7 cellular contexts compared by ENCODE assay signal in the genomic region with DNA sequence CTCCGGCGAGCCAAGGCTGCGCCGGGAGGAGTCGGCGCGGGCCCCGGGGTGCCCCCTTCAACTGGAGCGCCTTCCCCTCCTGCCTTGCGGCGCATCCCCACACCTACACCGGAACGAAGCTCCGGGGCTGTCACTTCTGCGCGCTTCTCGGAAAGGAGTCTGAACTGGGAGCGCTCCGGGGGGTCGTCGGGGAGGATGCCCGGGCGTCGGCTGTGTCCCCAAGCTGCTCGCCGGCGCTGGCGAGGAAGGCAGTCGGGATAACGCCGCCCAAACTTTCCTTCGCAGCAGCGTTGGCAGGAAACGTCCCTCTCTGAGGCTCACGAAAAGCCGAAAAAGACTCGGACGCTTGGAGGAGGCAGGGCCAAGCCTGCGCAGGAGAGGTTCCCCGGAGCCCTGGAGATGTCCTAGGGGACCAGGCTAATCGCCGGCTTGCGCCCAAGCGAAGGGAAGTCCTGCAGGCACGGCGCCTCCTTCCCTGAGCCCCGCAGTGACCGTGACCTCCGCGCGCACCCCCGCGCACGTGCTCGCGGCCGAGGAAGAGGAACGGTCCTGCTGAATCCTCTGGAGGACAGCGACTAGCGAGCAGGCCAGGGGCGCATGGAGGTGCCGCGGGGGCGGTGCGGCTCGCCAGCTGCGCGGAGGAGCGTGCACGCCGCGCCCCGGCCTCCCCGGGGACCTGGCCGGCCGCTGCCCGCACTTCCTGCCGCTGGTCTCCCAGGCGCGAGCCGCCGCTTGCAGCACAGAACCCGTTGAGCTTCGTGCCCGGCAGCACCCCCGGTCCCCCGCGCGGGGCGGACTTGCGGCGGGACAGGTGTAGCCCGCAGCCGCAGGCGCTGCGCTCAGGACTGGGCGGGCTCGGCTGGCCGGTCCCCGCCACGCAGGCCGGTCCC. TPM values are rescaled to one million over a fixed set of nuclear protein-coding genes. Genes with fewer than 3 reads are reported as not detected.
DNase-seq lines count a peak whose midpoint lies in the region; ATAC-seq and TF ChIP-seq lines count a peak whose summit lies in the region.

A gene (plus strand): TSS at position 740 of the 890 bp plus-strand sequence.

- H3K27me3 ChIP-seq in effector memory CD4-positive, alpha-beta T cell (replicated peaks; ENCODE audit: control insufficient read depth, insufficient read depth, low read length, poor library complexity, severe bottlenecking): peaks cover 18% of the 10 kb centered on the region
- no peaks in the 10 kb centered on the region for H3K27me3 ChIP-seq in lung (ENCODE audit: control insufficient read depth, insufficient read depth)
- H3K27me3 ChIP-seq in stomach: peaks cover 0 to 43% (median 25%) of the 10 kb centered on the region in 3 donors

- 0 to 1% methylated on average over 75 to 102 of the region's 102 CpGs for whole genome bisulfite sequencing in lung, 2 donors
- WGBS in stomach, 5 donors: 0 to 1% (median 0%) methylated on average over 7 to 102 of the region's 102 CpGs

- TF ChIP-seq CTCF in GM10266 (IDR thresholded peaks at IDR 0.05; ENCODE audit: control insufficient read depth, insufficient read depth, low read depth, missing control alignments) (no peak), lung (IDR thresholded peaks at IDR 0.05; ENCODE audit: control extremely low read depth, extremely low read depth) (no peak), stomach (IDR thresholded peaks at IDR 0.05) (no peak)

- H3K4me1 ChIP-seq in effector memory CD4-positive, alpha-beta T cell (ENCODE audit: control insufficient read depth, insufficient read depth, low read length, poor library complexity, severe bottlenecking): peaks cover 11% of the 10 kb centered on the region
- H3K4me1 ChIP-seq in lung (ENCODE audit: control insufficient read depth in 2 of 2, insufficient read depth in 2 of 2, low read length in 2 of 2) (peaks cover 0 to 9% of the 10 kb centered on the region in 2 donors), stomach (peaks cover 16 to 43% (median 25%) of the 10 kb centered on the region in 4 donors)

- intact Hi-C loops in stomach (cut with DNase I; ENCODE audit: low total_unique reads): no loop called here

- ATAC-seq in HG02981 (IDR thresholded peaks at IDR 0.05; ENCODE audit: unreplicated experiment) (peak; percentile 25), lung (ENCODE audit: insufficient read depth, low FRiP score) (peak; percentile 44), HG03565 (IDR thresholded peaks at IDR 0.05; ENCODE audit: unreplicated experiment) (no peak)
- peak; percentile 14 to 39 for ATAC-seq in activated CD4-positive, CD25-positive, alpha-beta regulatory T cell treated with anti-CD3 and anti-CD28 coated beads, Interleukin-2, amount 50 U/mL, for 24 hours

- no peak for TF ChIP-seq POLR2A in stomach (IDR thresholded peaks at IDR 0.05)

- no peak for TF ChIP-seq EP300 in stomach (IDR thresholded peaks at IDR 0.05)

- peak within 1 kb of the TSS; percentile 64 for H3K4me3 ChIP-seq in effector memory CD4-positive, alpha-beta T cell (ENCODE audit: insufficient read depth, low read depth, low read length, poor library complexity, severe bottlenecking)
- peak within 1 kb of the TSS; percentile 63 for H3K4me3 ChIP-seq in lung
- H3K4me3 ChIP-seq in stomach: peak within 1 kb of the TSS; percentile 53 to 77 (median 62)

- no peaks in the 10 kb centered on the region for H3K9me3 ChIP-seq in effector memory CD4-positive, alpha-beta T cell (ENCODE audit: control insufficient read depth, low read length)
- H3K9me3 ChIP-seq in lung (ENCODE audit: control insufficient read depth in 2 of 2, insufficient read depth in 1 of 2, low read length in 1 of 2) (peaks cover 0 to 2% of the 10 kb centered on the region in 2 donors), stomach (no peaks in the 10 kb centered on the region)

- DNase-seq in GM10266 (ENCODE audit: extremely low spot score): peak; percentile 63
- no peak for DNase-seq in effector memory CD4-positive, alpha-beta T cell
- DNase-seq in lung (ENCODE audit: low spot score): peak; percentile 41
- DNase-seq in stomach: peak; percentile 44

- no peaks in the 10 kb centered on the region for H3K36me3 ChIP-seq in effector memory CD4-positive, alpha-beta T cell (ENCODE audit: control insufficient read depth, insufficient read depth, low read length)
- no peaks in the 10 kb centered on the region for H3K36me3 ChIP-seq in lung (ENCODE audit: control insufficient read depth in 2 of 2, insufficient read depth in 2 of 2, low read length in 2 of 2)
- no peaks in the 10 kb centered on the region for H3K36me3 ChIP-seq in stomach

- no peak within 1 kb of the TSS for H3K27ac ChIP-seq in effector memory CD4-positive, alpha-beta T cell (ENCODE audit: insufficient read depth, low read length, poor library complexity, severe bottlenecking)
- peak within 1 kb of the TSS; percentile 30 to 88 for H3K27ac ChIP-seq in lung (ENCODE audit: low read depth in 1 of 2, low read length in 1 of 2)
- H3K27ac ChIP-seq in stomach: peak within 1 kb of the TSS; percentile 61 to 84 (median 81)

RNA-seq across cellular contexts. Expression of the gene that starts here (rescaled TPM):
- total RNA-seq in lung: 1 to 10 TPM; 8.5 to 9.7 TPM
- 1 to 10 TPM; 2.9 to 8.7 TPM for polyA plus RNA-seq in lung
- total RNA-seq in stomach: 10 to 100 TPM in 1 of 5 donors, 1 to 10 TPM in 3, under 1 TPM in 1; 0.87 to 11.1 (median 5.0) TPM
- polyA plus RNA-seq in stomach: 1 to 10 TPM; 2.3 to 4.3 (median 2.4) TPM

Comparison
In these comparisons a context has a peak if more than half of its experiments do, and no peak if none do; other contexts are left out.
1. DNase-seq: peak in GM10266 (single experiment), lung (single experiment) and stomach (single experiment); none in effector memory CD4-positive, alpha-beta T cell (0 of 3).
2. Peak in every context shown above with its lines, with median percentiles within 50 percentile points of each other: H3K4me3 ChIP-seq.